ENCODE assay signal across 8 cellular contexts in genomic region chr5:66144074-66144798, GRCh38. TPM values are rescaled to one million over a fixed set of nuclear protein-coding genes. Genes with fewer than 3 reads are reported as not detected.
DNase-seq lines count a peak whose midpoint lies in the region; ATAC-seq and TF ChIP-seq lines count a peak whose summit lies in the region.

TSS of gene SREK1 (plus strand) at chr5:66144300. CDS start at chr5:66144377, 77 bp downstream.

- H3K4me3 ChIP-seq in GM12864 (ENCODE audit: low read depth, low read length), result peak within 1 kb of the TSS; percentile 86
- H3K4me3 ChIP-seq in SU-DHL-6 (ENCODE audit: insufficient read depth, low read length, poor library complexity, severe bottlenecking), result peak within 1 kb of the TSS; percentile 68
- H3K4me3 ChIP-seq in thoracic aorta, result peak within 1 kb of the TSS; percentile 88

- no peaks in the 10 kb centered on the region for H3K9me2 ChIP-seq in SU-DHL-6 (replicated peaks; ENCODE audit: insufficient read depth, low read length)

- peak within 1 kb of the TSS; percentile 97 for H3K4me3 Mint-ChIP-seq in activated naive CD8-positive, alpha-beta T cell treated with anti-CD3 and anti-CD28 coated beads, Interleukin-2, amount 10 ng/mL, durations not matched to agents 7 days and 5 days
- peak within 1 kb of the TSS; percentile 94 for H3K4me3 Mint-ChIP-seq in osteocyte (ENCODE audit: unreplicated experiment)

- H3K79me2 ChIP-seq in SU-DHL-6 (ENCODE audit: insufficient read depth, low read length), result peaks cover 48% of the 10 kb centered on the region

- H3K27ac Mint-ChIP-seq in activated naive CD8-positive, alpha-beta T cell treated with anti-CD3 and anti-CD28 coated beads, Interleukin-2, amount 10 ng/mL, durations not matched to agents 7 days and 5 days, result peak within 1 kb of the TSS; percentile 99
- H3K27ac Mint-ChIP-seq in osteocyte (ENCODE audit: unreplicated experiment), result peak within 1 kb of the TSS; percentile 100

- peak within 1 kb of the TSS; percentile 99 for H3K4me2 ChIP-seq in SU-DHL-6 (ENCODE audit: low read depth, low read length, poor library complexity, severe bottlenecking)

- peak; percentile 68 for DNase-seq in GM12864 (ENCODE audit: low read depth)
- peak; percentile 78 for DNase-seq in NCI-H1105 treated with DMSO at 0.1 percent for 48 hours (lab: John Stamatoyannopoulos, UW)
- peak; percentile 91 for DNase-seq in activated naive CD8-positive, alpha-beta T cell treated with anti-CD3 and anti-CD28 coated beads, Interleukin-2, amount 10 ng/mL, durations not matched to agents 7 days and 5 days
- peak; percentile 85 to 97 (median 93) for DNase-seq in head of caudate nucleus
- DNase-seq in osteocyte (ENCODE audit: extremely low spot score, unreplicated experiment), result peak; percentile 97
- DNase-seq in thoracic aorta (ENCODE audit: low spot score), result peak; percentile 66

- peak within 1 kb of the TSS; percentile 81 for H3K27ac ChIP-seq in SU-DHL-6 (ENCODE audit: low read depth, low read length)
- peak within 1 kb of the TSS; percentile 98 to 99 for H3K27ac ChIP-seq in thoracic aorta

- H3K9me3 ChIP-seq in SU-DHL-6 (ENCODE audit: insufficient read depth, low read length), result no peaks in the 10 kb centered on the region
- H3K9me3 ChIP-seq in thoracic aorta, result no peaks in the 10 kb centered on the region

- H3F3A ChIP-seq in SU-DHL-6 (ENCODE audit: insufficient read depth), result peaks cover 4% of the 10 kb centered on the region; the same call in 1 of the 2 replicates

- TF ChIP-seq CTCF in GM12864 (IDR thresholded peaks at IDR 0.05; ENCODE audit: low read depth, low read length, missing control alignments) (no peak), SU-DHL-6 (IDR thresholded peaks at IDR 0.05; ENCODE audit: insufficient read depth, low read length, poor library complexity, severe bottlenecking) (no peak), osteocyte (IDR thresholded peaks at IDR 0.05) (no peak), thoracic aorta (IDR thresholded peaks at IDR 0.05) (no peak)

- H3K9ac ChIP-seq in SU-DHL-6 (ENCODE audit: low read length), result peak within 1 kb of the TSS; percentile 89

- peaks cover 3% of the 10 kb centered on the region for H3K36me3 Mint-ChIP-seq in activated naive CD8-positive, alpha-beta T cell treated with anti-CD3 and anti-CD28 coated beads, Interleukin-2, amount 10 ng/mL, durations not matched to agents 7 days and 5 days
- no peaks in the 10 kb centered on the region for H3K36me3 Mint-ChIP-seq in osteocyte (ENCODE audit: unreplicated experiment)

- ATAC-seq in HG02678 (IDR thresholded peaks at IDR 0.05; ENCODE audit: unreplicated experiment) (peak; percentile 89), thoracic aorta (ENCODE audit: insufficient number of reproducible peaks, low FRiP score, low read depth) (peak; percentile 98)
- ATAC-seq in activated naive CD8-positive, alpha-beta T cell treated with anti-CD3 and anti-CD28 coated beads, Interleukin-2, amount 10 ng/mL, durations not matched to agents 7 days and 5 days (ENCODE audit: low read depth), result peak; percentile 86

- intact Hi-C loops in head of caudate nucleus (cut with DNase I), result loop anchor here (2.0 to 10.0 kb wide), 3 partner anchors 219 to 519 kb away; partner anchors contain the start of genes SHLD3, TRAPPC13 and TRIM23

- peak within 1 kb of the TSS; percentile 98 for H2AFZ ChIP-seq in SU-DHL-6 (ENCODE audit: low read depth, low read length, severe bottlenecking)

- H3K27me3 ChIP-seq in SU-DHL-6 (ENCODE audit: low read length) (no peaks in the 10 kb centered on the region), thoracic aorta (replicated peaks; ENCODE audit: insufficient read depth) (no peaks in the 10 kb centered on the region)

- H3K36me3 ChIP-seq in SU-DHL-6 (ENCODE audit: low read length) (no peaks in the 10 kb centered on the region), thoracic aorta (no peaks in the 10 kb centered on the region)

- H3K9me3 Mint-ChIP-seq in activated naive CD8-positive, alpha-beta T cell treated with anti-CD3 and anti-CD28 coated beads, Interleukin-2, amount 10 ng/mL, durations not matched to agents 7 days and 5 days, result no peaks in the 10 kb centered on the region
- no peaks in the 10 kb centered on the region for H3K9me3 Mint-ChIP-seq in osteocyte (ENCODE audit: unreplicated experiment)

- no peaks in the 10 kb centered on the region for H3K27me3 Mint-ChIP-seq in activated naive CD8-positive, alpha-beta T cell treated with anti-CD3 and anti-CD28 coated beads, Interleukin-2, amount 10 ng/mL, durations not matched to agents 7 days and 5 days
- H3K27me3 Mint-ChIP-seq in osteocyte (ENCODE audit: unreplicated experiment), result peaks cover 10% of the 10 kb centered on the region

- H4K20me1 ChIP-seq in SU-DHL-6 (ENCODE audit: low read depth, low read length), result peaks cover 7% of the 10 kb centered on the region; the same call in 1 of the 2 replicates

- peaks cover 35% of the 10 kb centered on the region for H3K4me1 Mint-ChIP-seq in activated naive CD8-positive, alpha-beta T cell treated with anti-CD3 and anti-CD28 coated beads, Interleukin-2, amount 10 ng/mL, durations not matched to agents 7 days and 5 days
- peaks cover 31% of the 10 kb centered on the region for H3K4me1 Mint-ChIP-seq in osteocyte (ENCODE audit: unreplicated experiment)

- H3K4me1 ChIP-seq in thoracic aorta (ENCODE audit: control insufficient read depth in 1 of 2, low read depth in 2 of 2), result peaks cover 30 to 38% of the 10 kb centered on the region in 2 donors

- POLR2A ChIA-PET in activated naive CD8-positive, alpha-beta T cell treated with anti-CD3 and anti-CD28 coated beads, Interleukin-2, amount 10 ng/mL, durations not matched to agents 7 days and 5 days (lab: Charles Lee), result interaction anchor here (1.0 to 2.4 kb wide), 6 partner anchors 13 to 422 kb away, joined by 3 to 34 read pairs (median 6); partner anchors contain the start of genes ERBIN, NLN and SGTB

RNA-seq across cellular contexts. Expression of gene SREK1, which starts in this region (rescaled TPM):
- 10 to 100 TPM; 66.6 to 68.9 TPM for total RNA-seq in activated naive CD8-positive, alpha-beta T cell treated with anti-CD3 and anti-CD28 coated beads, Interleukin-2, amount 10 ng/mL, durations not matched to agents 7 days and 5 days
- total RNA-seq in osteocyte (66.8 and 71.2 TPM in 2 replicates), thoracic aorta (100 to 1,000 TPM in 1 of 2 donors, 10 to 100 TPM in 1; 38.2 to 150 TPM)

Comparison
In these comparisons a context has a peak if more than half of its experiments do, and no peak if none do; other contexts are left out.
1. Peak in every context shown above with its lines: DNase-seq, ATAC-seq, H3K4me3 ChIP-seq and H3K27ac ChIP-seq.